ENCODE assay signal across 1 cellular context in the genomic region with DNA sequence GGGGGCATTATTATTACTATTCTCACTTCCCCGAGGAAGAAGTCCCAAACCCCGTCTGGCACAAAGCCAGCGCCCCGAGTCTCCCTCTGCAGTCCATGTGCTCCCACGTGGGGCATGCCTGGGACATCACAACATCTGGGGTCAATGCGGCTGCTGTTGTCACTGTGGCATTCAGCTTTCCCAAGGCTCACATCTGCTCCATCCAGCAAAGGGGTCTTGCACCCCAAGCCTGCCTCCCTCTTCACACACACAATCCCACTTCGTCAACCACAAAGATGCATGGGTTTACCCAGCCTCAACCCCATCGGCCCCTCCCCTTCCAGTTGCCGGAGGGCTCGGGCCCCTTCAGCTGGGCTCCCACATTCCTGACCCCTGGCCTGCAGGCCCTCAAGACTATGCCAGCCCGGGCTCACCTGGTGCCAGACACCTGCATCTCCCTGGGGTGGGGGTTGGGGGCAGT.
A peak's percentile ranks its signal among the peaks of the same experiment; 100 is the strongest.
TF ChIP-seq lines count a peak whose summit lies in the region.

No MANE protein-coding gene starts in this region.

TF ChIP-seq in K562, 482 proteins besides CTCF, POLR2A, EP300 and RAD21 (continued from another document):
- TF ChIP-seq, protein P1, sequence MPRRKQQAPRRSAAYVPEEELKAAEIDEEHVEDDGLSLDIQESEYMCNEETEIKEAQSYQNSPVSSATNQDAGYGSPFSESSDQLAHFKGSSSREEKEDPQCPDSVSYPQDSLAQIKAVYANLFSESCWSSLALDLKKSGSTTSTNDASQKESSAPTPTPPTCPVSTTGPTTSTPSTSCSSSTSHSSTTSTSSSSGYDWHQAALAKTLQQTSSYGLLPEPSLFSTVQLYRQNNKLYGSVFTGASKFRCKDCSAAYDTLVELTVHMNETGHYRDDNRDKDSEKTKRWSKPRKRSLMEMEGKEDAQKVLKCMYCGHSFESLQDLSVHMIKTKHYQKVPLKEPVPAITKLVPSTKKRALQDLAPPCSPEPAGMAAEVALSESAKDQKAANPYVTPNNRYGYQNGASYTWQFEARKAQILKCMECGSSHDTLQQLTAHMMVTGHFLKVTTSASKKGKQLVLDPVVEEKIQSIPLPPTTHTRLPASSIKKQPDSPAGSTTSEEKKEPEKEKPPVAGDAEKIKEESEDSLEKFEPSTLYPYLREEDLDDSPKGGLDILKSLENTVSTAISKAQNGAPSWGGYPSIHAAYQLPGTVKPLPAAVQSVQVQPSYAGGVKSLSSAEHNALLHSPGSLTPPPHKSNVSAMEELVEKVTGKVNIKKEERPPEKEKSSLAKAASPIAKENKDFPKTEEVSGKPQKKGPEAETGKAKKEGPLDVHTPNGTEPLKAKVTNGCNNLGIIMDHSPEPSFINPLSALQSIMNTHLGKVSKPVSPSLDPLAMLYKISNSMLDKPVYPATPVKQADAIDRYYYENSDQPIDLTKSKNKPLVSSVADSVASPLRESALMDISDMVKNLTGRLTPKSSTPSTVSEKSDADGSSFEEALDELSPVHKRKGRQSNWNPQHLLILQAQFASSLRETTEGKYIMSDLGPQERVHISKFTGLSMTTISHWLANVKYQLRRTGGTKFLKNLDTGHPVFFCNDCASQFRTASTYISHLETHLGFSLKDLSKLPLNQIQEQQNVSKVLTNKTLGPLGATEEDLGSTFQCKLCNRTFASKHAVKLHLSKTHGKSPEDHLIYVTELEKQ (CRISPR knock-in tag; IDR thresholded peaks at IDR 0.05) = no peak
- TF ChIP-seq ZNF23 (CRISPR knock-in tag; IDR thresholded peaks at IDR 0.05) (no peak), CTBP1 (IDR thresholded peaks at IDR 0.05; ENCODE audit: borderline replicate concordance) (no peak), HDAC1 (IDR thresholded peaks at IDR 0.05) (no peak), MYBL2 (IDR thresholded peaks at IDR 0.05; ENCODE audit: low read depth) (no peak), MYBL2 (CRISPR knock-in tag; IDR thresholded peaks at IDR 0.05; ENCODE audit: borderline replicate concordance) (no peak), ZNF551 (CRISPR knock-in tag; IDR thresholded peaks at IDR 0.05) (no peak), ZNF583 (CRISPR knock-in tag; IDR thresholded peaks at IDR 0.05) (no peak), SIN3B (IDR thresholded peaks at IDR 0.05; ENCODE audit: low read depth) (no peak), ILF3 (IDR thresholded peaks at IDR 0.05; ENCODE audit: borderline replicate concordance) (no peak), RBM14 (IDR thresholded peaks at IDR 0.05; ENCODE audit: borderline replicate concordance, insufficient read depth, low read depth, low read length) (no peak), ZNF764 (CRISPR knock-in tag; IDR thresholded peaks at IDR 0.05; ENCODE audit: low read depth) (no peak), MTA2 (IDR thresholded peaks at IDR 0.05; ENCODE audit: low read depth) (no peak), SMAD3 (CRISPR knock-in tag; conservative IDR thresholded peaks at IDR 0.05) (no peak), MEF2A (IDR thresholded peaks at IDR 0.05; ENCODE audit: control insufficient read depth, low read depth, low read length) (no peak), ZNF644 (tag; IDR thresholded peaks at IDR 0.05; ENCODE audit: low read depth) (no peak)
- TF ChIP-seq, protein P2, sequence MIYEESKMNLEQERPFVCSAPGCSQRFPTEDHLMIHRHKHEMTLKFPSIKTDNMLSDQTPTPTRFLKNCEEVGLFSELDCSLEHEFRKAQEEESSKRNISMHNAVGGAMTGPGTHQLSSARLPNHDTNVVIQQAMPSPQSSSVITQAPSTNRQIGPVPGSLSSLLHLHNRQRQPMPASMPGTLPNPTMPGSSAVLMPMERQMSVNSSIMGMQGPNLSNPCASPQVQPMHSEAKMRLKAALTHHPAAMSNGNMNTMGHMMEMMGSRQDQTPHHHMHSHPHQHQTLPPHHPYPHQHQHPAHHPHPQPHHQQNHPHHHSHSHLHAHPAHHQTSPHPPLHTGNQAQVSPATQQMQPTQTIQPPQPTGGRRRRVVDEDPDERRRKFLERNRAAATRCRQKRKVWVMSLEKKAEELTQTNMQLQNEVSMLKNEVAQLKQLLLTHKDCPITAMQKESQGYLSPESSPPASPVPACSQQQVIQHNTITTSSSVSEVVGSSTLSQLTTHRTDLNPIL (CRISPR knock-in tag; IDR thresholded peaks at IDR 0.05) = no peak
- TF ChIP-seq, protein P3, sequence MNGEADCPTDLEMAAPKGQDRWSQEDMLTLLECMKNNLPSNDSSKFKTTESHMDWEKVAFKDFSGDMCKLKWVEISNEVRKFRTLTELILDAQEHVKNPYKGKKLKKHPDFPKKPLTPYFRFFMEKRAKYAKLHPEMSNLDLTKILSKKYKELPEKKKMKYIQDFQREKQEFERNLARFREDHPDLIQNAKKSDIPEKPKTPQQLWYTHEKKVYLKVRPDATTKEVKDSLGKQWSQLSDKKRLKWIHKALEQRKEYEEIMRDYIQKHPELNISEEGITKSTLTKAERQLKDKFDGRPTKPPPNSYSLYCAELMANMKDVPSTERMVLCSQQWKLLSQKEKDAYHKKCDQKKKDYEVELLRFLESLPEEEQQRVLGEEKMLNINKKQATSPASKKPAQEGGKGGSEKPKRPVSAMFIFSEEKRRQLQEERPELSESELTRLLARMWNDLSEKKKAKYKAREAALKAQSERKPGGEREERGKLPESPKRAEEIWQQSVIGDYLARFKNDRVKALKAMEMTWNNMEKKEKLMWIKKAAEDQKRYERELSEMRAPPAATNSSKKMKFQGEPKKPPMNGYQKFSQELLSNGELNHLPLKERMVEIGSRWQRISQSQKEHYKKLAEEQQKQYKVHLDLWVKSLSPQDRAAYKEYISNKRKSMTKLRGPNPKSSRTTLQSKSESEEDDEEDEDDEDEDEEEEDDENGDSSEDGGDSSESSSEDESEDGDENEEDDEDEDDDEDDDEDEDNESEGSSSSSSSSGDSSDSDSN (IDR thresholded peaks at IDR 0.05; ENCODE audit: borderline replicate concordance in 1 of 2, low read depth in 2 of 2, low read length in 2 of 2) = 0 out of 4 replicates have a peak, but pooled peaks of 1 of the 2 experiments have one; percentile 5
- TF ChIP-seq, protein P4, sequence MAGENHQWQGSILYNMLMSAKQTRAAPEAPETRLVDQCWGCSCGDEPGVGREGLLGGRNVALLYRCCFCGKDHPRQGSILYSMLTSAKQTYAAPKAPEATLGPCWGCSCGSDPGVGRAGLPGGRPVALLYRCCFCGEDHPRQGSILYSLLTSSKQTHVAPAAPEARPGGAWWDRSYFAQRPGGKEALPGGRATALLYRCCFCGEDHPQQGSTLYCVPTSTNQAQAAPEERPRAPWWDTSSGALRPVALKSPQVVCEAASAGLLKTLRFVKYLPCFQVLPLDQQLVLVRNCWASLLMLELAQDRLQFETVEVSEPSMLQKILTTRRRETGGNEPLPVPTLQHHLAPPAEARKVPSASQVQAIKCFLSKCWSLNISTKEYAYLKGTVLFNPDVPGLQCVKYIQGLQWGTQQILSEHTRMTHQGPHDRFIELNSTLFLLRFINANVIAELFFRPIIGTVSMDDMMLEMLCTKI (IDR thresholded peaks at IDR 0.05; ENCODE audit: partially characterized antibody) = no peak
- TF ChIP-seq, protein P5, sequence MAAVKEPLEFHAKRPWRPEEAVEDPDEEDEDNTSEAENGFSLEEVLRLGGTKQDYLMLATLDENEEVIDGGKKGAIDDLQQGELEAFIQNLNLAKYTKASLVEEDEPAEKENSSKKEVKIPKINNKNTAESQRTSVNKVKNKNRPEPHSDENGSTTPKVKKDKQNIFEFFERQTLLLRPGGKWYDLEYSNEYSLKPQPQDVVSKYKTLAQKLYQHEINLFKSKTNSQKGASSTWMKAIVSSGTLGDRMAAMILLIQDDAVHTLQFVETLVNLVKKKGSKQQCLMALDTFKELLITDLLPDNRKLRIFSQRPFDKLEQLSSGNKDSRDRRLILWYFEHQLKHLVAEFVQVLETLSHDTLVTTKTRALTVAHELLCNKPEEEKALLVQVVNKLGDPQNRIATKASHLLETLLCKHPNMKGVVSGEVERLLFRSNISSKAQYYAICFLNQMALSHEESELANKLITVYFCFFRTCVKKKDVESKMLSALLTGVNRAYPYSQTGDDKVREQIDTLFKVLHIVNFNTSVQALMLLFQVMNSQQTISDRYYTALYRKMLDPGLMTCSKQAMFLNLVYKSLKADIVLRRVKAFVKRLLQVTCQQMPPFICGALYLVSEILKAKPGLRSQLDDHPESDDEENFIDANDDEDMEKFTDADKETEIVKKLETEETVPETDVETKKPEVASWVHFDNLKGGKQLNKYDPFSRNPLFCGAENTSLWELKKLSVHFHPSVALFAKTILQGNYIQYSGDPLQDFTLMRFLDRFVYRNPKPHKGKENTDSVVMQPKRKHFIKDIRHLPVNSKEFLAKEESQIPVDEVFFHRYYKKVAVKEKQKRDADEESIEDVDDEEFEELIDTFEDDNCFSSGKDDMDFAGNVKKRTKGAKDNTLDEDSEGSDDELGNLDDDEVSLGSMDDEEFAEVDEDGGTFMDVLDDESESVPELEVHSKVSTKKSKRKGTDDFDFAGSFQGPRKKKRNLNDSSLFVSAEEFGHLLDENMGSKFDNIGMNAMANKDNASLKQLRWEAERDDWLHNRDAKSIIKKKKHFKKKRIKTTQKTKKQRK (IDR thresholded peaks at IDR 0.05; ENCODE audit: borderline replicate concordance, low read depth, low read length) = no peak
- TF ChIP-seq, protein P6, sequence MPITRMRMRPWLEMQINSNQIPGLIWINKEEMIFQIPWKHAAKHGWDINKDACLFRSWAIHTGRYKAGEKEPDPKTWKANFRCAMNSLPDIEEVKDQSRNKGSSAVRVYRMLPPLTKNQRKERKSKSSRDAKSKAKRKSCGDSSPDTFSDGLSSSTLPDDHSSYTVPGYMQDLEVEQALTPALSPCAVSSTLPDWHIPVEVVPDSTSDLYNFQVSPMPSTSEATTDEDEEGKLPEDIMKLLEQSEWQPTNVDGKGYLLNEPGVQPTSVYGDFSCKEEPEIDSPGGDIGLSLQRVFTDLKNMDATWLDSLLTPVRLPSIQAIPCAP (CRISPR knock-in tag; IDR thresholded peaks at IDR 0.05; ENCODE audit: borderline replicate concordance) = no peak
- TF ChIP-seq, protein P7, sequence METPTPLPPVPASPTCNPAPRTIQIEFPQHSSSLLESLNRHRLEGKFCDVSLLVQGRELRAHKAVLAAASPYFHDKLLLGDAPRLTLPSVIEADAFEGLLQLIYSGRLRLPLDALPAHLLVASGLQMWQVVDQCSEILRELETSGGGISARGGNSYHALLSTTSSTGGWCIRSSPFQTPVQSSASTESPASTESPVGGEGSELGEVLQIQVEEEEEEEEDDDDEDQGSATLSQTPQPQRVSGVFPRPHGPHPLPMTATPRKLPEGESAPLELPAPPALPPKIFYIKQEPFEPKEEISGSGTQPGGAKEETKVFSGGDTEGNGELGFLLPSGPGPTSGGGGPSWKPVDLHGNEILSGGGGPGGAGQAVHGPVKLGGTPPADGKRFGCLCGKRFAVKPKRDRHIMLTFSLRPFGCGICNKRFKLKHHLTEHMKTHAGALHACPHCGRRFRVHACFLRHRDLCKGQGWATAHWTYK (CRISPR knock-in tag; IDR thresholded peaks at IDR 0.05) = no peak
